In the genomic region with DNA sequence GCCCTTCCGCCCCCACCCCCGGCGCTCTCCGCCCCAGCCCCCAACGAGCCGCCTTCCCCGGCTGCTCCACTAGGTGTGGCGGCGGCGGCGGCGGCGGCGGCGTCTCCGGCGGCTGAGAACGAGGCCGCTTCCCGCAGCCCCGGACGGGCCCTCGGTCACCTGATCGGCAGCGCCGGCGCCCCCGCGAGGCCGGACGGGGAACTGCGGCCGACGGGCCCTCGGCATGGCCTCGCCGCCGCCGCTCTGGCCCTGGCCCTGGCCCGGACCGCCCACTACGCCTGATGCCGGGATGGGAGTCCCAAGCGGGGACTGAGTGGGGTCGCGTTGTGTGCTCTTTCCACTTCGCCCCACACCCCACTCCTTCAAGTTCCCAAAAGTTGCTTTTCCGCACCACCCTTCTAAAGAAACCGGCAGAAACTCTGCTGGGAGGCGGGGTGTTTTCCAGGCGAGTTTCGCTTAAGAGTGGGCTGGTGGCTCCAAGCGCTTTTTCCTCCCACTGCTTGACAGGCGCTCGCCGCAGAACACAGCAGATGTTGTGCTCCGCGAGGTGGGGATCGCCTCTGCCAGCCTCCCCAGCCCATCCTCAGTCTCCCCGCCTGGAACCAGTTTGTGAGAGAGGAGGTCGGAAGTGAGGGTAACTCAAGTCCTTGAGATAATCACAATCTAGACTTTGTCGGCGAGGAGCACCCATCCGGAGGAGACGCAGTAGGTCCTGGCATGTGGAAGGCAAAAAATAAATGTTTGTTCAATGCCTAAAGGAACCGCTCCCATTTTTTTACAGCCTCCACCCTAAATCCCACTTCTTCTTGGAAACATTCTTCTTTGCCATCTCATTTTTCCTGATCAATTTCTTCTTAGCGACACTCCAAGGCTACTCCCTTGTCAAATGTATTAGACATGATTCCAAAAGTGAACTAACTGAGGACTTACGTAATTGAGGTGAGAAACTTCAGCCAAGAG, we compare ENCODE assay signal across 8 cellular contexts. TPM values are rescaled to one million over a fixed set of nuclear protein-coding genes. Genes with fewer than 3 reads are reported as not detected.
DNase-seq lines count a peak whose midpoint lies in the region; ATAC-seq lines count a peak whose summit lies in the region.

A gene with protein sequence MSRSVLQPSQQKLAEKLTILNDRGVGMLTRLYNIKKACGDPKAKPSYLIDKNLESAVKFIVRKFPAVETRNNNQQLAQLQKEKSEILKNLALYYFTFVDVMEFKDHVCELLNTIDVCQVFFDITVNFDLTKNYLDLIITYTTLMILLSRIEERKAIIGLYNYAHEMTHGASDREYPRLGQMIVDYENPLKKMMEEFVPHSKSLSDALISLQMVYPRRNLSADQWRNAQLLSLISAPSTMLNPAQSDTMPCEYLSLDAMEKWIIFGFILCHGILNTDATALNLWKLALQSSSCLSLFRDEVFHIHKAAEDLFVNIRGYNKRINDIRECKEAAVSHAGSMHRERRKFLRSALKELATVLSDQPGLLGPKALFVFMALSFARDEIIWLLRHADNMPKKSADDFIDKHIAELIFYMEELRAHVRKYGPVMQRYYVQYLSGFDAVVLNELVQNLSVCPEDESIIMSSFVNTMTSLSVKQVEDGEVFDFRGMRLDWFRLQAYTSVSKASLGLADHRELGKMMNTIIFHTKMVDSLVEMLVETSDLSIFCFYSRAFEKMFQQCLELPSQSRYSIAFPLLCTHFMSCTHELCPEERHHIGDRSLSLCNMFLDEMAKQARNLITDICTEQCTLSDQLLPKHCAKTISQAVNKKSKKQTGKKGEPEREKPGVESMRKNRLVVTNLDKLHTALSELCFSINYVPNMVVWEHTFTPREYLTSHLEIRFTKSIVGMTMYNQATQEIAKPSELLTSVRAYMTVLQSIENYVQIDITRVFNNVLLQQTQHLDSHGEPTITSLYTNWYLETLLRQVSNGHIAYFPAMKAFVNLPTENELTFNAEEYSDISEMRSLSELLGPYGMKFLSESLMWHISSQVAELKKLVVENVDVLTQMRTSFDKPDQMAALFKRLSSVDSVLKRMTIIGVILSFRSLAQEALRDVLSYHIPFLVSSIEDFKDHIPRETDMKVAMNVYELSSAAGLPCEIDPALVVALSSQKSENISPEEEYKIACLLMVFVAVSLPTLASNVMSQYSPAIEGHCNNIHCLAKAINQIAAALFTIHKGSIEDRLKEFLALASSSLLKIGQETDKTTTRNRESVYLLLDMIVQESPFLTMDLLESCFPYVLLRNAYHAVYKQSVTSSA (minus strand): TSS at position 117 of the 960 bp plus-strand sequence. CDS start 358 bp downstream, outside the sequence.

- DNase-seq in DMS 273 treated with DMSO at 0.1 percent for 48 hours (lab: John Stamatoyannopoulos, UW): peak; percentile 30
- DNase-seq in HuH-7.5 (ENCODE audit: low spot score): peak; percentile 67
- DNase-seq in SK-MEL-5 (ENCODE audit: low read depth, low spot score): peak; percentile 87
- peak; percentile 86 for DNase-seq in germinal center (ENCODE audit: low spot score)

- H3K9me3 ChIP-seq in neuron (ENCODE audit: low read length) (no peaks in the 10 kb centered on the region), stomach smooth muscle (ENCODE audit: control insufficient read depth in 2 of 2, low read length in 2 of 2) (no peaks in the 10 kb centered on the region)

- H3K4me1 Mint-ChIP-seq in activated naive CD4-positive, alpha-beta T cell treated with anti-CD3 and anti-CD28 coated beads, Interleukin-2, amount 50 U/mL, for 24 hours: peaks cover 40% of the 10 kb centered on the region

- H2AFZ ChIP-seq in neuron (ENCODE audit: low read depth, low read length): peak within 1 kb of the TSS; percentile 73

- H3K27ac ChIP-seq in stomach smooth muscle (ENCODE audit: low read length): peak within 1 kb of the TSS; percentile 81

- ATAC-seq in GM21515 (IDR thresholded peaks at IDR 0.05; ENCODE audit: unreplicated experiment): peak; percentile 83

- H3K9me3 Mint-ChIP-seq in activated naive CD4-positive, alpha-beta T cell treated with anti-CD3 and anti-CD28 coated beads, Interleukin-2, amount 50 U/mL, for 24 hours: no peaks in the 10 kb centered on the region

- H3K27me3 ChIP-seq in neuron (ENCODE audit: insufficient read depth, low read length) (no peaks in the 10 kb centered on the region), stomach smooth muscle (ENCODE audit: control insufficient read depth in 1 of 2, insufficient read depth in 2 of 2, low read length in 2 of 2) (no peaks in the 10 kb centered on the region)

- H3K36me3 ChIP-seq in neuron (ENCODE audit: insufficient read depth, low read length) (no peaks in the 10 kb centered on the region), stomach smooth muscle (ENCODE audit: control insufficient read depth in 2 of 2, insufficient read depth in 2 of 2, low read length in 2 of 2) (no peaks in the 10 kb centered on the region)

- peak within 1 kb of the TSS; percentile 82 to 89 for H3K9ac ChIP-seq in stomach smooth muscle (ENCODE audit: low read length in 2 of 2)

- in situ Hi-C loops in SK-MEL-5 (cut with HindIII; ENCODE audit: low pct_unique_long_range_greater_than_20kb, low sequenced_read_pairs): no loop called here

- peak within 1 kb of the TSS; percentile 87 for H3K4me3 Mint-ChIP-seq in activated naive CD4-positive, alpha-beta T cell treated with anti-CD3 and anti-CD28 coated beads, Interleukin-2, amount 50 U/mL, for 24 hours

- peaks cover 2% of the 10 kb centered on the region for H3K36me3 Mint-ChIP-seq in activated naive CD4-positive, alpha-beta T cell treated with anti-CD3 and anti-CD28 coated beads, Interleukin-2, amount 50 U/mL, for 24 hours

- H3K4me1 ChIP-seq in neuron (ENCODE audit: insufficient read depth, low read length) (peaks cover 25% of the 10 kb centered on the region), stomach smooth muscle (ENCODE audit: control insufficient read depth, insufficient read depth, low read length) (no peaks in the 10 kb centered on the region)

- H3K4me3 ChIP-seq in neuron (ENCODE audit: low read length) (peak within 1 kb of the TSS; percentile 99), stomach smooth muscle (ENCODE audit: low read length in 2 of 2) (peak within 1 kb of the TSS; percentile 80 to 81)

- H3K27ac Mint-ChIP-seq in activated naive CD4-positive, alpha-beta T cell treated with anti-CD3 and anti-CD28 coated beads, Interleukin-2, amount 50 U/mL, for 24 hours: peak within 1 kb of the TSS; percentile 70

- peaks cover 31% of the 10 kb centered on the region for H3K27me3 Mint-ChIP-seq in activated naive CD4-positive, alpha-beta T cell treated with anti-CD3 and anti-CD28 coated beads, Interleukin-2, amount 50 U/mL, for 24 hours

RNA-seq across cellular contexts. Expression of the gene that starts here (rescaled TPM):
- 124 and 125 TPM in 2 replicates for total RNA-seq in SK-MEL-5 (2014; rRNA removed; shearing (Covaris generic))
- polyA plus RNA-seq in SK-MEL-5 (2015; cell fraction: cytosol; rRNA removed): 102 and 117 TPM in 2 replicates
- polyA plus RNA-seq in SK-MEL-5 (2015; cell fraction: nucleus; rRNA removed): 90.5 and 97.0 TPM in 2 replicates

Comparison
In these comparisons a context has a peak if more than half of its experiments do, and no peak if none do; other contexts are left out.
1. Peak in every context shown above with its lines: DNase-seq, ATAC-seq, H3K4me3 ChIP-seq and H3K27ac ChIP-seq.
2. DNase-seq: peak in every context shown above with its lines; median percentile 87 in SK-MEL-5; 86 in germinal center; 67 in HuH-7.5; 30 in DMS 273 treated with DMSO at 0.1 percent for 48 hours.